Comparison of ENCODE assay signal across 8 cellular contexts in the genomic region with DNA sequence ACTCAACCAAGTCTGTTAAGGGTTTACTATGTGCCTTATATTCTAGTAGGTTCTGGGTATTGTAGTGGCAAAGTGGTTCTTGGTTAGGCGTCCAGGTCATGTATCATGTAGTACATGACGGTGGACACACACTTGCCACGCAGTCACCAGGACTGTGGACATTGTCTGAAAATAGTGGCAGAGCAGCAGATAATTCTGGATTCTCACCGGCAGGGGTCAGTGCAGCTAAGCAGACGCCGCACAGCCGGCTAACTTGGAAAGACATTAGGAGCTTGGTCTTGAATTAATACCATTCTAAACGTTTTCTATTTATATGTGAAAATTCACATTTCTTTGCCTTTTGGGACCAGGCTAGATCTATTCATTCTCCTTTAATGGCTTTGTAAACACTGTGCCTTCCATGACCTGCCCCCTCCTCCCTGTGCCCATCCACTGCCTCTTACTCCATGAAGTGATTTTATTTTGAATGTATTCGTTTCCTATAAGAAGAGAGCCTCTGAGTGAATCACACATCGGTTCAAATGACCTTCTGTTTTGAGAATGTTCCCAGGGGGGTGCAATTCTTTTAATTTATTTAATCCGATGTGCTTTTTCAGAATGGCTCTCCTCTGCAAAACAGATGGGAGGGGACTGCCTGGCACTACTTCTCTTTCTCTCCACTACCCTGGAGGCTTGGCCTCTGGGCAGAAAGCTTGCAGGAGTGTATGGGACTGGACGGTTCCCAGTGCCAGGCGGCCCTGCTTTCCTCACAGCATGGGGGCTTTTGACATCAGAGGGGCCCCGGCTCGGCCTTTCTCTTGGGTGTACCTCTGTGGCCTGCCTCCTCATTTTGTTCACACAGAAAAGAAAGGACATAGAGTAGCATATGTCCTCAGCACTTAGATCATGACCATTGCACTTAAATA.
DNase-seq lines count a peak whose midpoint lies in the region; ATAC-seq and TF ChIP-seq lines count a peak whose summit lies in the region.

No MANE protein-coding gene starts in this region.

- intact Hi-C loops in spleen (cut with DNase I; ENCODE audit: low total_unique reads): no loop called here

- H3K4me3 ChIP-seq in GM12875 (ENCODE audit: low read depth, low read length) (no peak overlapping the region), astrocyte of the cerebellum (ENCODE audit: low read depth, low read length) (no peak overlapping the region), spleen (no peak overlapping the region)

- H3K27me3 ChIP-seq in spleen (replicated peaks in 1 of 7): peaks cover 0 to 11% (median 0%) of the 10 kb centered on the region in 7 donors

- peak; percentile 86 for ATAC-seq in HG03159 (IDR thresholded peaks at IDR 0.05; ENCODE audit: unreplicated experiment)
- ATAC-seq in HG02588 (IDR thresholded peaks at IDR 0.05; ENCODE audit: unreplicated experiment): no peak

- TF ChIP-seq CTCF in GM12875 (IDR thresholded peaks at IDR 0.05; ENCODE audit: borderline replicate concordance, insufficient read depth, low read depth, low read length): peak; percentile 76
- peak; percentile 90 for TF ChIP-seq CTCF in astrocyte of the cerebellum (IDR thresholded peaks at IDR 0.05; ENCODE audit: low read depth, low read length, missing control alignments)
- TF ChIP-seq CTCF in spleen (IDR thresholded peaks at IDR 0.05 in 8 of 11, conservative IDR thresholded peaks at IDR 0.05 in 3 of 11): peak in 9 of 11 experiments; percentile 35 to 74 (median 55)

- H3K9me3 ChIP-seq in spleen: no peaks in the 10 kb centered on the region

- 27 to 32% (median 31%) methylated on average over 15 of the region's 15 CpGs for WGBS in spleen, 5 donors

- H3K4me1 ChIP-seq in spleen: no peaks in the 10 kb centered on the region

- in situ Hi-C loops in astrocyte of the cerebellum (cut with HindIII; ENCODE audit: low sequenced_read_pairs): no loop called here

- DNase-seq in AG20443 (ENCODE audit: low spot score) (peak; percentile 78), NCI-H524 treated with DMSO at 0.1 percent for 48 hours (lab: John Stamatoyannopoulos, UW) (peak; percentile 5), astrocyte of the cerebellum (ENCODE audit: low read depth) (peak; percentile 57), iPS DF 4.7 (ENCODE audit: extremely low read depth, low spot score) (peak; percentile 36), spleen (no peak)

- no peak overlapping the region for H3K27ac ChIP-seq in spleen

- H3K36me3 ChIP-seq in spleen: no peaks in the 10 kb centered on the region

- no peak for TF ChIP-seq POLR2A in spleen (IDR thresholded peaks at IDR 0.05)
